In genomic region chr3:41159581-41160189, GRCh38 we compare ENCODE assay signal across 15 cellular contexts. TPM values are rescaled to one million over a fixed set of nuclear protein-coding genes. Genes with fewer than 3 reads are reported as not detected.
DNase-seq lines count a peak whose midpoint lies in the region; ATAC-seq and TF ChIP-seq lines count a peak whose summit lies in the region.
"Had no signal": no experiment of that assay in that cellular context is flagged by ENCODE, and none has a peak within 500 bp of the region (broad histone marks: within the 10 kb centered on the region; RNA-seq: fewer than 3 reads in every experiment).

No MANE protein-coding gene starts in this region.

- no peak overlapping the region for H3K4me3 ChIP-seq in PC-9
- H3K4me3 ChIP-seq in hepatocyte, result no peak overlapping the region
- H3K4me3 ChIP-seq: SJCRH30, vagina had no signal

- no peaks in the 10 kb centered on the region for H3K36me3 Mint-ChIP-seq in activated naive CD4-positive, alpha-beta T cell treated with anti-CD3 and anti-CD28 coated beads for 36 hours (ENCODE audit: low read depth)
- H3K36me3 Mint-ChIP-seq in type B pancreatic cell, result no peaks in the 10 kb centered on the region
- H3K36me3 Mint-ChIP-seq: activated naive CD8-positive, alpha-beta T cell treated with anti-CD3 and anti-CD28 coated beads, Interleukin-2, amount 10 ng/mL, durations not matched to agents 7 days and 5 days; CD4-positive, alpha-beta memory T cell had no signal

- peaks cover 22% of the 10 kb centered on the region for H3K4me1 Mint-ChIP-seq in activated naive CD4-positive, alpha-beta T cell treated with anti-CD3 and anti-CD28 coated beads for 36 hours (ENCODE audit: low read depth)
- peaks cover 10% of the 10 kb centered on the region for H3K4me1 Mint-ChIP-seq in type B pancreatic cell (ENCODE audit: unreplicated experiment)

- POLR2A ChIA-PET in PC-9 (lab: Charles Lee; ENCODE audit: unreplicated experiment), result no interaction called here

- 64% methylated on average over 3 of the region's 3 CpGs for WGBS in hepatocyte (ENCODE audit: low lambda C conversion rate, missing lambda C conversion rate)

- H3K27me3 ChIP-seq in PC-9 (ENCODE audit: insufficient read depth, low read depth) (no peaks in the 10 kb centered on the region), hepatocyte (no peaks in the 10 kb centered on the region)
- H3K27me3 ChIP-seq: SJCRH30, vagina had no signal

- H3K4me2 ChIP-seq in PC-9, result peak overlapping the region; percentile 56
- H3K4me2 ChIP-seq in hepatocyte, result no peak overlapping the region

- H3K9me2 ChIP-seq in PC-9 (ENCODE audit: insufficient read depth) (no peaks in the 10 kb centered on the region), hepatocyte (replicated peaks; ENCODE audit: insufficient read depth) (no peaks in the 10 kb centered on the region)

- DNase-seq in activated naive CD4-positive, alpha-beta T cell treated with anti-CD3 and anti-CD28 coated beads for 36 hours, result peak; percentile 38
- DNase-seq in activated naive CD4-positive, alpha-beta T cell treated with anti-CD3 and anti-CD28 coated beads, Interleukin-2, amount 50 U/mL, for 16 hours, result no peak
- DNase-seq in PC-9 (peak in 1 of 2 experiments; percentile 85), hepatocyte (ENCODE audit: low spot score) (peak; percentile 63), type B pancreatic cell (ENCODE audit: extremely low spot score, unreplicated experiment) (no peak), NCI-H2227 treated with DMSO at 0.1 percent for 48 hours (lab: John Stamatoyannopoulos, UW) (no peak)
- DNase-seq in stimulated activated naive CD4-positive, alpha-beta T cell (lab: John Stamatoyannopoulos, UW), result no peak
- DNase-seq: activated CD8-positive, alpha-beta memory T cell treated with anti-CD3 and anti-CD28 coated beads, Interleukin-2, amount 50 U/mL, for 4 hours; activated naive CD8-positive, alpha-beta T cell treated with anti-CD3 and anti-CD28 coated beads, Interleukin-2, amount 10 ng/mL, durations not matched to agents 7 days and 5 days; CD4-positive, alpha-beta memory T cell; NCI-H146; SJCRH30 had no signal

- ATAC-seq in HG03432 (IDR thresholded peaks at IDR 0.05; ENCODE audit: unreplicated experiment), result no peak

- intact Hi-C loops in activated naive CD4-positive, alpha-beta T cell treated with anti-CD3 and anti-CD28 coated beads for 36 hours (cut with micrococcal nuclease), result loop anchor here (1.0 to 2.0 kb wide), 2 partner anchors 29 to 43 kb away; no protein-coding TSS in a partner anchor
- intact Hi-C loops in PC-9 (cut with micrococcal nuclease; ENCODE audit: unreplicated experiment), result no loop called here

- H3K9me3 ChIP-seq in PC-9 (ENCODE audit: insufficient read depth, low read depth) (no peaks in the 10 kb centered on the region), hepatocyte (ENCODE audit: low read depth) (no peaks in the 10 kb centered on the region)
- H3K9me3 ChIP-seq: SJCRH30, vagina had no signal

- H4K20me1 ChIP-seq in PC-9 (ENCODE audit: insufficient read depth), result no peaks in the 10 kb centered on the region
- H4K20me1 ChIP-seq in hepatocyte (ENCODE audit: insufficient read depth, poor library complexity, severe bottlenecking), result no peaks in the 10 kb centered on the region

- H3K4me1 ChIP-seq in PC-9 (replicated peaks; ENCODE audit: insufficient read depth), result peaks cover 41% of the 10 kb centered on the region
- H3K4me1 ChIP-seq in hepatocyte (ENCODE audit: insufficient read depth), result no peaks in the 10 kb centered on the region
- H3K4me1 ChIP-seq: vagina had no signal

- H3K36me3 ChIP-seq in PC-9 (ENCODE audit: low read depth) (no peaks in the 10 kb centered on the region), hepatocyte (replicated peaks; ENCODE audit: insufficient read depth, low read depth) (no peaks in the 10 kb centered on the region)
- H3K36me3 ChIP-seq: SJCRH30, vagina had no signal

- BruUV-seq in PC-9 (replicated peaks; lab: Mats Ljungman, UMichigan), result no TSS peak

- H3F3A ChIP-seq in PC-9 (ENCODE audit: insufficient read depth, low read depth), result peaks cover 29% of the 10 kb centered on the region

- H2AFZ ChIP-seq in PC-9 (0 out of 2 replicates have a peak overlapping the region, but pooled peaks have one; percentile 32), hepatocyte (no peak overlapping the region)

- no peak overlapping the region for H3K4me3 Mint-ChIP-seq in activated naive CD4-positive, alpha-beta T cell treated with anti-CD3 and anti-CD28 coated beads for 36 hours
- no peak overlapping the region for H3K4me3 Mint-ChIP-seq in type B pancreatic cell
- H3K4me3 Mint-ChIP-seq: activated naive CD8-positive, alpha-beta T cell treated with anti-CD3 and anti-CD28 coated beads, Interleukin-2, amount 10 ng/mL, durations not matched to agents 7 days and 5 days; CD4-positive, alpha-beta memory T cell; T-helper 2 cell treated with Interferon-gamma antibody and Interleukin-4, amounts not matched to agents 5 μg/mL and 100 μg/mL, for 36 hours had no signal

- H3K27ac ChIP-seq in PC-9 (peak overlapping the region; percentile 91), hepatocyte (peak overlapping the region; percentile 87)
- H3K27ac ChIP-seq: SJCRH30, vagina had no signal

- TF ChIP-seq CTCF in PC-9 (conservative IDR thresholded peaks at IDR 0.05) (no peak), hepatocyte (IDR thresholded peaks at IDR 0.05; ENCODE audit: poor library complexity) (no peak), type B pancreatic cell (conservative IDR thresholded peaks at IDR 0.05) (no peak)

- H3K9me3 Mint-ChIP-seq in activated naive CD4-positive, alpha-beta T cell treated with anti-CD3 and anti-CD28 coated beads for 36 hours, result no peaks in the 10 kb centered on the region
- peaks cover 5% of the 10 kb centered on the region for H3K9me3 Mint-ChIP-seq in type B pancreatic cell
- H3K9me3 Mint-ChIP-seq: activated naive CD8-positive, alpha-beta T cell treated with anti-CD3 and anti-CD28 coated beads, Interleukin-2, amount 10 ng/mL, durations not matched to agents 7 days and 5 days; T-helper 2 cell treated with Interferon-gamma antibody and Interleukin-4, amounts not matched to agents 5 μg/mL and 100 μg/mL, for 36 hours had no signal

- H3K27me3 Mint-ChIP-seq in activated naive CD4-positive, alpha-beta T cell treated with anti-CD3 and anti-CD28 coated beads for 36 hours (ENCODE audit: low read depth), result no peaks in the 10 kb centered on the region
- peaks cover 4% of the 10 kb centered on the region for H3K27me3 Mint-ChIP-seq in type B pancreatic cell

- CTCF ChIA-PET in activated naive CD4-positive, alpha-beta T cell treated with anti-CD3 and anti-CD28 coated beads for 36 hours (lab: Charles Lee), result no interaction called here
- CTCF ChIA-PET in PC-9 (lab: Charles Lee), result no interaction called here

- no peaks in the 10 kb centered on the region for H3K79me2 ChIP-seq in PC-9 (ENCODE audit: low read depth)
- no peaks in the 10 kb centered on the region for H3K79me2 ChIP-seq in hepatocyte

- H3K27ac Mint-ChIP-seq in activated naive CD4-positive, alpha-beta T cell treated with anti-CD3 and anti-CD28 coated beads for 36 hours, result peak overlapping the region; percentile 24
- H3K27ac Mint-ChIP-seq in type B pancreatic cell, result peak overlapping the region; percentile 80
- H3K27ac Mint-ChIP-seq: activated naive CD8-positive, alpha-beta T cell treated with anti-CD3 and anti-CD28 coated beads, Interleukin-2, amount 10 ng/mL, durations not matched to agents 7 days and 5 days; T-helper 2 cell treated with Interferon-gamma antibody and Interleukin-4, amounts not matched to agents 5 μg/mL and 100 μg/mL, for 36 hours had no signal

RNA-seq across cellular contexts. Expression of gene CTNNB1, which starts 39.6 kb away (rescaled TPM):
- 100 to 1,000 TPM; 106 to 115 TPM for total RNA-seq in activated naive CD4-positive, alpha-beta T cell treated with anti-CD3 and anti-CD28 coated beads for 36 hours
- 251 and 293 TPM in 2 replicates for total RNA-seq in PC-9 (2021)
- 623 and 663 TPM in 2 replicates for total RNA-seq in hepatocyte
- polyA plus RNA-seq in hepatocyte, result 109 and 137 TPM in 2 replicates
- 438 and 471 TPM in 2 replicates for total RNA-seq in type B pancreatic cell (ENCODE audit: low replicate concordance)

Comparison
In these comparisons a context has a peak if more than half of its experiments do, and no peak if none do; other contexts are left out.
1. DNase-seq: peak in activated naive CD4-positive, alpha-beta T cell treated with anti-CD3 and anti-CD28 coated beads for 36 hours (single experiment) and hepatocyte (single experiment); none in activated naive CD4-positive, alpha-beta T cell treated with anti-CD3 and anti-CD28 coated beads, Interleukin-2, amount 50 U/mL, for 16 hours (single experiment), type B pancreatic cell (single experiment), NCI-H2227 treated with DMSO at 0.1 percent for 48 hours (single experiment) and stimulated activated naive CD4-positive, alpha-beta T cell (0 of 6).